Comparison of ENCODE assay signal across 10 cellular contexts in genomic region chr15:84604804-84605203, GRCh38. TPM values are rescaled to one million over a fixed set of nuclear protein-coding genes. Genes with fewer than 3 reads are reported as not detected.
DNase-seq lines count a peak whose midpoint lies in the region; ATAC-seq and TF ChIP-seq lines count a peak whose summit lies in the region.
"Had no signal": no experiment of that assay in that cellular context is flagged by ENCODE, and none has a peak within 500 bp of the region (broad histone marks: within the 10 kb centered on the region; RNA-seq: fewer than 3 reads in every experiment).

No MANE protein-coding gene starts in this region.

- H3K9me3 Mint-ChIP-seq in activated naive CD8-positive, alpha-beta T cell (ENCODE audit: low read depth): no peaks in the 10 kb centered on the region

- no peaks in the 10 kb centered on the region for H3K27me3 Mint-ChIP-seq in activated naive CD8-positive, alpha-beta T cell

- peak overlapping the region; percentile 84 to 96 (median 93) for H3K4me2 ChIP-seq in BLaER1 treated with 17β-estradiol and CSF1 and Interleukin-3, amounts not matched to agents 10 nM and 100 nM

- intact Hi-C loops in lower lobe of right lung (cut with DNase I): no loop called here

- peak overlapping the region; percentile 81 for H3K4me3 Mint-ChIP-seq in activated naive CD8-positive, alpha-beta T cell

- peak overlapping the region; percentile 54 to 96 (median 71) for H3K9ac ChIP-seq in BLaER1 treated with 17β-estradiol and CSF1 and Interleukin-3, amounts not matched to agents 10 nM and 100 nM

- TF ChIP-seq CTCF in retinal pigment epithelial cell (conservative IDR thresholded peaks at IDR 0.05; ENCODE audit: low read depth, low read length) (no peak), lower lobe of right lung (IDR thresholded peaks at IDR 0.05) (no peak)

- H3K27ac ChIP-seq in BLaER1 treated with 17β-estradiol and CSF1 and Interleukin-3, amounts not matched to agents 10 nM and 100 nM: peak overlapping the region; percentile 59 to 97 (median 83)
- no peak overlapping the region for H3K27ac ChIP-seq in lower lobe of right lung
- H3K27ac ChIP-seq: C4-2B had no signal

- peaks cover 18% of the 10 kb centered on the region for H3K36me3 Mint-ChIP-seq in activated naive CD8-positive, alpha-beta T cell

- H3K27me3 ChIP-seq in BLaER1 treated with 17β-estradiol and CSF1 and Interleukin-3, amounts not matched to agents 10 nM and 100 nM: no peaks in the 10 kb centered on the region
- H3K27me3 ChIP-seq in lower lobe of right lung (ENCODE audit: low read depth): no peaks in the 10 kb centered on the region

- no peaks in the 10 kb centered on the region for H3K9me3 ChIP-seq in BLaER1 treated with 17β-estradiol and CSF1 and Interleukin-3, amounts not matched to agents 10 nM and 100 nM (replicated peaks in 1 of 11)
- no peaks in the 10 kb centered on the region for H3K9me3 ChIP-seq in lower lobe of right lung

- H3K4me1 ChIP-seq in BLaER1 treated with 17β-estradiol and CSF1 and Interleukin-3, amounts not matched to agents 10 nM and 100 nM: peaks cover 55 to 87% (median 74%) of the 10 kb centered on the region in 10 experiments
- peaks cover 14% of the 10 kb centered on the region for H3K4me1 ChIP-seq in lower lobe of right lung

- H3K4me3 ChIP-seq in BLaER1 treated with 17β-estradiol and CSF1 and Interleukin-3, amounts not matched to agents 10 nM and 100 nM: peak overlapping the region; percentile 3 to 84 (median 54); a peak in 19 of 20 replicates
- H3K4me3 ChIP-seq in retinal pigment epithelial cell (ENCODE audit: low read length): no peak overlapping the region
- H3K4me3 ChIP-seq in lower lobe of right lung: no peak overlapping the region

- H3K36me3 ChIP-seq in BLaER1 treated with 17β-estradiol and CSF1 and Interleukin-3, amounts not matched to agents 10 nM and 100 nM: peaks cover 33 to 65% (median 57%) of the 10 kb centered on the region in 11 experiments
- H3K36me3 ChIP-seq in lower lobe of right lung: peaks cover 26% of the 10 kb centered on the region

- peak overlapping the region; percentile 91 for H3K27ac Mint-ChIP-seq in activated naive CD8-positive, alpha-beta T cell

- H4K20me1 ChIP-seq in BLaER1 treated with 17β-estradiol and CSF1 and Interleukin-3, amounts not matched to agents 10 nM and 100 nM: peaks cover 0 to 44% (median 24%) of the 10 kb centered on the region in 11 experiments; a peak in 12 of 22 replicates

- H3K4me1 Mint-ChIP-seq in activated naive CD8-positive, alpha-beta T cell (ENCODE audit: low read depth): peaks cover 47% of the 10 kb centered on the region

- DNase-seq in LHCN-M2 (ENCODE audit: low read depth) (peak; percentile 30), retinal pigment epithelial cell (ENCODE audit: low read depth) (peak; percentile 43), DMS53 treated with DMSO at 0.1 percent for 48 hours (lab: John Stamatoyannopoulos, UW; ENCODE audit: unreplicated experiment) (no peak), lower lobe of right lung (no peak)
- DNase-seq in activated CD4-positive, CD25-positive, alpha-beta regulatory T cell treated with anti-CD3 and anti-CD28 coated beads, Interleukin-2, amount 50 U/mL, for 72 hours: no peak
- DNase-seq: islet precursor cell had no signal

- ATAC-seq in HG03025 (IDR thresholded peaks at IDR 0.05; ENCODE audit: low FRiP score, unreplicated experiment): no peak
- ATAC-seq in lower lobe of right lung: no peak

RNA-seq across cellular contexts. Expression of gene ZSCAN2, which starts 4.0 kb away (rescaled TPM):
- 10.3 and 17.5 TPM in 2 replicates for total RNA-seq in LHCN-M2 (2014; rRNA removed)
- 11.5 TPM for polyA plus RNA-seq in LHCN-M2 (2012)
- 6.9 TPM for total RNA-seq in lower lobe of right lung

RNA-seq across cellular contexts. Expression of gene WDR73, which starts 49.3 kb away (rescaled TPM):
- total RNA-seq in LHCN-M2 (2014; rRNA removed) (15.5 and 17.3 TPM in 2 replicates), lower lobe of right lung (29.9 TPM)
- polyA plus RNA-seq in LHCN-M2 (2012): 11.8 TPM

RNA-seq across cellular contexts. Expression of gene NMB, which starts 53.2 kb away (rescaled TPM):
- 4.0 and 5.9 TPM in 2 replicates for total RNA-seq in LHCN-M2 (2014; rRNA removed)
- polyA plus RNA-seq in LHCN-M2 (2012): 4.3 TPM
- total RNA-seq in lower lobe of right lung: 10.4 TPM

Comparison
In these comparisons a context has a peak if more than half of its experiments do, and no peak if none do; other contexts are left out.
1. H3K4me3 ChIP-seq: peak in BLaER1 treated with 17β-estradiol and CSF1 and Interleukin-3, amounts not matched to agents 10 nM and 100 nM (10 of 10); none in retinal pigment epithelial cell (single experiment) and lower lobe of right lung (single experiment).
2. DNase-seq: peak in LHCN-M2 (single experiment) and retinal pigment epithelial cell (single experiment); none in DMS53 treated with DMSO at 0.1 percent for 48 hours (single experiment), activated CD4-positive, CD25-positive, alpha-beta regulatory T cell treated with anti-CD3 and anti-CD28 coated beads, Interleukin-2, amount 50 U/mL, for 72 hours (single experiment) and lower lobe of right lung (single experiment).